Comparison of ENCODE assay signal across 8 cellular contexts in genomic region chr9:136133191-136133958, GRCh38. TPM values are rescaled to one million over a fixed set of nuclear protein-coding genes. Genes with fewer than 3 reads are reported as not detected.
DNase-seq lines count a peak whose midpoint lies in the region; ATAC-seq and TF ChIP-seq lines count a peak whose summit lies in the region.

No MANE protein-coding gene starts in this region.

- ATAC-seq in psoas muscle (peak in 3 of 4 donors; percentile 21 to 61 (median 59)), HG03520 (IDR thresholded peaks at IDR 0.05; ENCODE audit: unreplicated experiment) (no peak)

- peak; percentile 41 for TF ChIP-seq CTCF in AG04450 (IDR thresholded peaks at IDR 0.05; ENCODE audit: low read depth, low read length)
- peak; percentile 62 for TF ChIP-seq CTCF in GM13977 (IDR thresholded peaks at IDR 0.05; ENCODE audit: extremely low read depth, insufficient read depth, missing control alignments)
- TF ChIP-seq CTCF in WI38 (IDR thresholded peaks at IDR 0.05; ENCODE audit: low read depth, low read length): peak; percentile 30; the same call in 1 of the 2 replicates
- peak; percentile 60 for TF ChIP-seq CTCF in glutamatergic neuron (IDR thresholded peaks at IDR 0.05; ENCODE audit: partially characterized antibody, unreplicated experiment)
- no peak for TF ChIP-seq CTCF in psoas muscle (IDR thresholded peaks at IDR 0.05)

- POLR2A ChIA-PET in AG04450 (lab: Yijun Ruan, JAX): no interaction called here

- no peaks in the 10 kb centered on the region for H3K4me1 Mint-ChIP-seq in glutamatergic neuron (ENCODE audit: low read depth, unreplicated experiment)

- H3K4me3 Mint-ChIP-seq in glutamatergic neuron (ENCODE audit: unreplicated experiment): peak overlapping the region; percentile 55

- intact Hi-C loops in psoas muscle (cut with DNase I): no loop called here

- H3K4me1 ChIP-seq in psoas muscle: peaks cover 5% of the 10 kb centered on the region

- 1 to 4% (median 3%) methylated on average over 36 to 69 of the region's 69 CpGs for WGBS in psoas muscle, 3 donors

- H3K27me3 ChIP-seq in AG04450 (ENCODE audit: control insufficient read depth, insufficient read depth, low read length): peaks cover 66% of the 10 kb centered on the region
- H3K27me3 ChIP-seq in psoas muscle (ENCODE audit: insufficient read depth in 3 of 3, low read length in 2 of 3): peaks cover 0 to 88% (median 29%) of the 10 kb centered on the region in 3 donors

- DNase-seq in AG04450 (ENCODE audit: low read depth, low spot score) (no peak), GM13977 (ENCODE audit: low spot score) (peak; percentile 82), glutamatergic neuron (peak; percentile 86), psoas muscle (peak in 1 of 2 donors; percentile 57), superior temporal gyrus (ENCODE audit: extremely low spot score) (no peak), dedifferentiated amniotic fluid mesenchymal stem cell (ENCODE audit: extremely low spot score) (no peak)

- H3K9me3 ChIP-seq in AG04450 (ENCODE audit: control insufficient read depth, insufficient read depth, low read length) (no peaks in the 10 kb centered on the region; the same call in 1 of the 2 replicates), psoas muscle (no peaks in the 10 kb centered on the region)

- CTCF ChIA-PET in AG04450 (lab: Charles Lee): interaction anchor here (0.6 to 1.2 kb wide), 8 partner anchors 11 to 157 kb away, joined by 3 to 5 read pairs (median 3); no protein-coding TSS in a partner anchor

- peak overlapping the region; percentile 41 for H3K4me3 ChIP-seq in AG04450 (ENCODE audit: low read depth, low read length)
- H3K4me3 ChIP-seq in WI38 (ENCODE audit: low read depth, low read length): peak overlapping the region; percentile 41
- peak overlapping the region; percentile 51 for H3K4me3 ChIP-seq in psoas muscle

- no peak overlapping the region for H3K27ac ChIP-seq in AG04450 (ENCODE audit: low read depth, low read length)
- no peak overlapping the region for H3K27ac ChIP-seq in psoas muscle

- in situ Hi-C loops in GM13977 (cut with MboI; ENCODE audit: low pct_unique_long_range_greater_than_20kb, low sequenced_read_pairs, unreplicated experiment): no loop called here

- H3K36me3 Mint-ChIP-seq in glutamatergic neuron (ENCODE audit: unreplicated experiment): no peaks in the 10 kb centered on the region

- H3K27me3 Mint-ChIP-seq in glutamatergic neuron (ENCODE audit: unreplicated experiment): peaks cover 7% of the 10 kb centered on the region

- no peaks in the 10 kb centered on the region for H3K36me3 ChIP-seq in psoas muscle (ENCODE audit: insufficient read depth in 1 of 2, low read depth in 1 of 2)

- H3K9me3 Mint-ChIP-seq in glutamatergic neuron (ENCODE audit: unreplicated experiment): peaks cover 5% of the 10 kb centered on the region

- H3K27ac Mint-ChIP-seq in glutamatergic neuron (ENCODE audit: unreplicated experiment): no peak overlapping the region

RNA-seq across cellular contexts. Expression of gene TMEM250, which starts 14.7 kb away (rescaled TPM):
- polyA plus RNA-seq in AG04450 (2011; rRNA removed) (8.8 and 12.7 TPM in 2 replicates), psoas muscle (10 to 100 TPM; 28.8 to 49.5 (median 41.3) TPM)
- polyA minus RNA-seq in AG04450 (2011; rRNA and poly(A)+ RNA removed): 10.6 and 12.1 TPM in 2 replicates
- total RNA-seq in glutamatergic neuron (ENCODE audit: unreplicated experiment) (16.0 TPM), psoas muscle (10 to 100 TPM; 17.3 to 27.8 (median 22.5) TPM)

RNA-seq across cellular contexts. Expression of gene NACC2, which starts 38.3 kb away (rescaled TPM):
- polyA plus RNA-seq in AG04450 (2011; rRNA removed) (11.7 and 12.2 TPM in 2 replicates), psoas muscle (10 to 100 TPM in 2 of 3 donors, 1 to 10 TPM in 1; 8.5 to 14.0 (median 10.4) TPM)
- 12.9 and 14.1 TPM in 2 replicates for polyA minus RNA-seq in AG04450 (2011; rRNA and poly(A)+ RNA removed)
- total RNA-seq in glutamatergic neuron (ENCODE audit: unreplicated experiment) (3.9 TPM), psoas muscle (10 to 100 TPM; 18.4 to 33.5 (median 28.0) TPM)

Comparison
In these comparisons a context has a peak if more than half of its experiments do, and no peak if none do; other contexts are left out.
1. DNase-seq: peak in GM13977 (single experiment) and glutamatergic neuron (single experiment); none in AG04450 (single experiment), superior temporal gyrus (single experiment) and dedifferentiated amniotic fluid mesenchymal stem cell (single experiment).
2. Peak in every context shown above with its lines, with median percentiles within 50 percentile points of each other: H3K4me3 ChIP-seq.